ENCODE assay signal across 14 cellular contexts in genomic region chr2:168090366-168091019, GRCh38.
DNase-seq lines count a peak whose midpoint lies in the region; ATAC-seq, FAIRE-seq and TF ChIP-seq lines count a peak whose summit lies in the region.
"Had no signal": no experiment of that assay in that cellular context is flagged by ENCODE, and none has a peak within 500 bp of the region (broad histone marks: within the 10 kb centered on the region; RNA-seq: fewer than 3 reads in every experiment).

No MANE protein-coding gene starts in this region.

- H3K27ac ChIP-seq in psoas muscle (no peak overlapping the region), transverse colon (no peak overlapping the region)

- H3K36me3 ChIP-seq in psoas muscle (ENCODE audit: insufficient read depth in 1 of 2, low read depth in 1 of 2): peaks cover 0 to 4% of the 10 kb centered on the region in 2 donors
- no peaks in the 10 kb centered on the region for H3K36me3 ChIP-seq in transverse colon

- no peak for TF ChIP-seq POLR2A in transverse colon (IDR thresholded peaks at IDR 0.05)

- 90 to 92% (median 91%) methylated on average over 8 of the region's 8 CpGs for WGBS in psoas muscle, 3 donors
- 71 to 96% methylated on average over 8 of the region's 8 CpGs for WGBS in transverse colon (ENCODE audit: low coverage in 1 of 2), 2 donors

- H3K36me3 Mint-ChIP-seq in effector memory CD8-positive, alpha-beta T cell (ENCODE audit: insufficient read depth): no peaks in the 10 kb centered on the region

- peak; percentile 77 for FAIRE-seq in GM18507 (lab: Jason Lieb, UNC)

- no peaks in the 10 kb centered on the region for H3K9me3 Mint-ChIP-seq in effector memory CD8-positive, alpha-beta T cell
- H3K9me3 Mint-ChIP-seq: dendritic cell treated with granulocyte-macrophage colony-stimulating factor and Interleukin-4, amounts not matched to agents 40 ng/mL and 50 ng/mL, for 4 days had no signal

- H3K9me3 ChIP-seq in psoas muscle (no peaks in the 10 kb centered on the region), transverse colon (no peaks in the 10 kb centered on the region)

- no peaks in the 10 kb centered on the region for H3K27me3 Mint-ChIP-seq in effector memory CD8-positive, alpha-beta T cell
- H3K27me3 Mint-ChIP-seq: dendritic cell treated with granulocyte-macrophage colony-stimulating factor and Interleukin-4, amounts not matched to agents 40 ng/mL and 50 ng/mL, for 4 days had no signal

- intact Hi-C loops in psoas muscle (cut with DNase I) (no loop called here), transverse colon (cut with DNase I; ENCODE audit: low total_unique reads) (no loop called here)

- H3K4me3 ChIP-seq in psoas muscle: no peak overlapping the region
- no peak overlapping the region for H3K4me3 ChIP-seq in transverse colon

- H3K27ac Mint-ChIP-seq in effector memory CD8-positive, alpha-beta T cell: no peak overlapping the region
- H3K27ac Mint-ChIP-seq: dendritic cell treated with granulocyte-macrophage colony-stimulating factor and Interleukin-4, amounts not matched to agents 40 ng/mL and 50 ng/mL, for 4 days had no signal

- H3K4me1 Mint-ChIP-seq in effector memory CD8-positive, alpha-beta T cell (ENCODE audit: low read depth in 2 of 2): peaks cover 13 to 27% of the 10 kb centered on the region in 2 donors

- H3K4me1 ChIP-seq in psoas muscle (no peaks in the 10 kb centered on the region), transverse colon (no peaks in the 10 kb centered on the region)

- no peak for TF ChIP-seq CTCF in psoas muscle (IDR thresholded peaks at IDR 0.05)
- TF ChIP-seq CTCF in transverse colon (IDR thresholded peaks at IDR 0.05): no peak

- DNase-seq in GM18507 (ENCODE audit: extremely low spot score, insufficient read length, low read depth): no peak
- peak; percentile 76 to 93 for DNase-seq in NCI-H524 (lab: John Stamatoyannopoulos, UW)
- DNase-seq in psoas muscle: no peak
- no peak for DNase-seq in effector memory CD8-positive, alpha-beta T cell
- DNase-seq in transverse colon: no peak
- DNase-seq in activated effector memory CD4-positive, alpha-beta T cell treated with Interleukin-2 at 50 U/mL for 16 hours: no peak
- DNase-seq: head of caudate nucleus, midbrain, NCI-H187 had no signal

- in situ Hi-C loops in transverse colon (cut with MboI; ENCODE audit: low pct_ligation_motif_present in 1 of 4, low pct_unique_long_range_greater_than_20kb in 1 of 4, low sequenced_read_pairs in 3 of 4): no loop called here

- TF ChIP-seq EP300 in transverse colon (IDR thresholded peaks at IDR 0.05; ENCODE audit: low read depth): no peak

- no peak overlapping the region for H3K4me3 Mint-ChIP-seq in effector memory CD8-positive, alpha-beta T cell
- H3K4me3 Mint-ChIP-seq: CD14-positive monocyte; dendritic cell treated with granulocyte-macrophage colony-stimulating factor and Interleukin-4, amounts not matched to agents 40 ng/mL and 50 ng/mL, for 4 days had no signal

- ATAC-seq in GM19468 (IDR thresholded peaks at IDR 0.05; ENCODE audit: extremely low read depth, unreplicated experiment): peak; percentile 99
- peak; percentile 78 for ATAC-seq in HG02970 (IDR thresholded peaks at IDR 0.05; ENCODE audit: low FRiP score, unreplicated experiment)
- no peak for ATAC-seq in psoas muscle
- ATAC-seq in effector memory CD8-positive, alpha-beta T cell (replicated peaks): no peak
- ATAC-seq: activated CD4-positive, CD25-positive, alpha-beta regulatory T cell treated with anti-CD3 and anti-CD28 coated beads, Interleukin-2, amount 50 U/mL, for 24 hours had no signal

- H3K27me3 ChIP-seq in psoas muscle (ENCODE audit: insufficient read depth in 3 of 3, low read length in 2 of 3): no peaks in the 10 kb centered on the region
- H3K27me3 ChIP-seq in transverse colon: no peaks in the 10 kb centered on the region

Comparison
In these comparisons a context has a peak if more than half of its experiments do, and no peak if none do; other contexts are left out.
1. DNase-seq: peak in NCI-H524 (2 of 2); none in GM18507 (single experiment), psoas muscle (0 of 2), effector memory CD8-positive, alpha-beta T cell (0 of 3), transverse colon (single experiment) and activated effector memory CD4-positive, alpha-beta T cell treated with Interleukin-2 at 50 U/mL for 16 hours (single experiment).
2. ATAC-seq: peak in GM19468 (single experiment) and HG02970 (single experiment); none in psoas muscle (0 of 4) and effector memory CD8-positive, alpha-beta T cell (single experiment).